In the genomic region with DNA sequence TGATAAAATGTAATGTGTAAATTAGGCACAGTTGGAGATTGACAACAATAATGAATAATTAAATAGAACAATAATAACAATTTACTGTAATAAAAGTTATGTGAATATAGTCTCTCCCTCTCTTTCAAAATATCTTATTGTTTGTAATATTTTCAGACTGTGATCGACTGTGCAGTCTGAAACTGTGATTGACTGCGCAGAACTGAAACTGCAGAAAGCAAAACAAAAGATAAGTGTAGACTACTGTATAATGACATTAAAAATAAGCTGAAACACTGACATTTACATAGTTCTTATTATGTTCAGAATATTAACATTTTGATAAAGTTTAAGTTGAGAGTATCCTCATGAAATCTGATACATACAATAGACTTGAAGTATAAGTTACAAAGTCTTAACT, we compare ENCODE assay signal across 25 cellular contexts.
"Had no signal": no experiment of that assay in that cellular context is flagged by ENCODE, and none has a peak within 500 bp of the region (broad histone marks: within the 10 kb centered on the region; RNA-seq: fewer than 3 reads in every experiment).

No MANE protein-coding gene starts in this region.

- H3K36me3 ChIP-seq: esophagus muscularis mucosa, esophagus squamous epithelium, gastrocnemius medialis, gastroesophageal sphincter, heart left ventricle, heart right ventricle had no signal

- H3K4me1 ChIP-seq: esophagus muscularis mucosa, esophagus squamous epithelium, foreskin keratinocyte, gastrocnemius medialis, gastroesophageal sphincter, heart left ventricle, heart right ventricle had no signal

- H3K9me3 Mint-ChIP-seq: effector memory CD8-positive, alpha-beta T cell had no signal

- H3K27ac ChIP-seq: coronary artery, dorsolateral prefrontal cortex, epithelial cell of prostate, esophagus muscularis mucosa, esophagus squamous epithelium, foreskin keratinocyte, gastrocnemius medialis, gastroesophageal sphincter, heart left ventricle, heart right ventricle, hepatocyte had no signal

- H3K9me3 ChIP-seq: esophagus muscularis mucosa, esophagus squamous epithelium, gastrocnemius medialis, gastroesophageal sphincter had no signal

- H3K4me2 ChIP-seq: hepatocyte had no signal

- H2AFZ ChIP-seq: hepatocyte had no signal

- H3K4me3 Mint-ChIP-seq: dendritic cell treated with granulocyte-macrophage colony-stimulating factor and Interleukin-4, amounts not matched to agents 40 ng/mL and 50 ng/mL, for 4 days; effector memory CD8-positive, alpha-beta T cell had no signal

- H3K79me2 ChIP-seq: hepatocyte had no signal

- H3K27ac Mint-ChIP-seq: dendritic cell treated with granulocyte-macrophage colony-stimulating factor and Interleukin-4, amounts not matched to agents 40 ng/mL and 50 ng/mL, for 4 days; effector memory CD8-positive, alpha-beta T cell had no signal

- H3K27me3 ChIP-seq: dorsolateral prefrontal cortex, esophagus muscularis mucosa, esophagus squamous epithelium, foreskin keratinocyte, gastrocnemius medialis, gastroesophageal sphincter, heart left ventricle, heart right ventricle, hepatocyte had no signal

- H3K4me3 ChIP-seq: coronary artery, dorsolateral prefrontal cortex, esophagus muscularis mucosa, esophagus squamous epithelium, gastrocnemius medialis, gastroesophageal sphincter, heart left ventricle, heart right ventricle, hepatocyte had no signal

- H3K27me3 Mint-ChIP-seq: dendritic cell treated with granulocyte-macrophage colony-stimulating factor and Interleukin-4, amounts not matched to agents 40 ng/mL and 50 ng/mL, for 4 days; effector memory CD8-positive, alpha-beta T cell had no signal

- DNase-seq: cortex of kidney; dermis blood vessel endothelial cell; dorsolateral prefrontal cortex; effector CD4-positive, alpha-beta T cell; effector CD8-positive, alpha-beta T cell; effector memory CD4-positive, alpha-beta T cell; effector memory CD8-positive, alpha-beta T cell; erythroblast; esophagus squamous epithelium; foreskin fibroblast; foreskin keratinocyte; foreskin melanocyte; gastrocnemius medialis; glutamatergic neuron; head of caudate nucleus; heart left ventricle; heart right ventricle; hippocampal formation had no signal

- ATAC-seq: effector memory CD8-positive, alpha-beta T cell; esophagus mucosa; foreskin keratinocyte; gastrocnemius medialis; gastroesophageal sphincter; heart left ventricle; heart right ventricle had no signal
